Comparison of ENCODE assay signal across 13 cellular contexts in genomic region chr14:70709726-70710382, GRCh38.
A peak's percentile ranks its signal among the peaks of the same experiment; 100 is the strongest.
DNase-seq lines count a peak whose midpoint lies in the region; ATAC-seq and TF ChIP-seq lines count a peak whose summit lies in the region.
"Had no signal": no experiment of that assay in that cellular context is flagged by ENCODE, and none has a peak within 500 bp of the region (broad histone marks: within the 10 kb centered on the region; RNA-seq: fewer than 3 reads in every experiment).

No MANE protein-coding gene starts in this region.

- peak; percentile 9 for DNase-seq in M059J (ENCODE audit: low read depth)
- peak; percentile 91 for DNase-seq in NCI-H2227 (lab: John Stamatoyannopoulos, UW; ENCODE audit: unreplicated experiment)
- DNase-seq in epithelial cell of prostate (ENCODE audit: low read depth, low spot score) = no peak
- DNase-seq in type B pancreatic cell (ENCODE audit: extremely low spot score, unreplicated experiment) = no peak
- DNase-seq in DMS 273 treated with DMSO at 0.1 percent for 48 hours (lab: John Stamatoyannopoulos, UW) = no peak
- DNase-seq in stimulated activated CD4-positive, alpha-beta T cell treated with anti-CD3 and anti-CD28 coated beads, Interleukin-12 subunit alpha, Interleukin-12 subunit beta, amount 100 ng/mL, for 4 hours = no peak
- DNase-seq: CD8-positive, alpha-beta T cell; dorsolateral prefrontal cortex; NCI-H82; SJCRH30; stomach had no signal

- H3K27ac Mint-ChIP-seq in type B pancreatic cell = peak overlapping the region; percentile 63
- H3K27ac Mint-ChIP-seq: CD8-positive, alpha-beta T cell had no signal

- H3K27me3 Mint-ChIP-seq in type B pancreatic cell = peaks cover 5% of the 10 kb centered on the region

- no peak overlapping the region for H3K4me3 Mint-ChIP-seq in type B pancreatic cell
- H3K4me3 Mint-ChIP-seq: CD8-positive, alpha-beta T cell had no signal

- peaks cover 21% of the 10 kb centered on the region for H3K4me1 Mint-ChIP-seq in type B pancreatic cell (ENCODE audit: unreplicated experiment)

- ATAC-seq in HG03135 (IDR thresholded peaks at IDR 0.05; ENCODE audit: unreplicated experiment) = no peak
- ATAC-seq: CD8-positive, alpha-beta T cell; left lobe of liver had no signal

- no peaks in the 10 kb centered on the region for H3K36me3 Mint-ChIP-seq in type B pancreatic cell
- H3K36me3 Mint-ChIP-seq: CD8-positive, alpha-beta T cell had no signal

- H3K9me3 Mint-ChIP-seq in type B pancreatic cell = peaks cover 9% of the 10 kb centered on the region
- H3K9me3 Mint-ChIP-seq: CD8-positive, alpha-beta T cell had no signal

- TF ChIP-seq CTCF in type B pancreatic cell (conservative IDR thresholded peaks at IDR 0.05) = no peak

- H3K27ac ChIP-seq in epithelial cell of prostate = peak overlapping the region; percentile 62
- H3K27ac ChIP-seq: dorsolateral prefrontal cortex, SJCRH30, stomach had no signal

Comparison
In these comparisons a context has a peak if more than half of its experiments do, and no peak if none do; other contexts are left out.
1. DNase-seq: peak in M059J (single experiment) and NCI-H2227 (single experiment); none in epithelial cell of prostate (single experiment), type B pancreatic cell (single experiment), DMS 273 treated with DMSO at 0.1 percent for 48 hours (single experiment) and stimulated activated CD4-positive, alpha-beta T cell treated with anti-CD3 and anti-CD28 coated beads, Interleukin-12 subunit alpha, Interleukin-12 subunit beta, amount 100 ng/mL, for 4 hours (single experiment).